20 cellular contexts compared by ENCODE assay signal in the genomic region with DNA sequence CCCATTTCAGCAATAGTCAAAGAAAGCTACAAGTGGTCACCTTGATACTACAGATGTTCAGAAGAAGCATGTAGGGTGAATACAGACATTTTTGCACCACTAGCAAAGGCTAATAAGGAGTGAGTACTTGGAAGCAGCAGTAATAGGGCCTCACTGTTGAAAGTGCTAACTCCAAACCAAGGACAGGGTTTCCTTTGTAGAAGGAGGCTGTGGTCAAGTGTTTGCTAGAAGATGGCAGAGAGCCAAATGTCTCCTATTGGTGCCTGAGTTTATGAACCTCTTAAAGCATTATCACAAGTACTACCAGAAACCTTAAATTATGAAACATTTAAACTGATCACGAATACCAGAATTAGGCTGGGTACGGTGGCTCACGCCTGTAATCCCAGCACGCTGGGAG.
DNase-seq lines count a peak whose midpoint lies in the region; ATAC-seq, FAIRE-seq and TF ChIP-seq lines count a peak whose summit lies in the region.
"Had no signal": no experiment of that assay in that cellular context is flagged by ENCODE, and none has a peak within 500 bp of the region (broad histone marks: within the 10 kb centered on the region; RNA-seq: fewer than 3 reads in every experiment).

No MANE protein-coding gene starts in this region.

- peak; percentile 5 for FAIRE-seq in GM18507 (lab: Jason Lieb, UNC)
- no peak for FAIRE-seq in RCC 7860 (lab: Jason Lieb, UNC)
- FAIRE-seq: A204.1, TTC549, urothelium cell line had no signal

- no peak for ATAC-seq in GM19463 (IDR thresholded peaks at IDR 0.05; ENCODE audit: unreplicated experiment)
- ATAC-seq: left colon, natural killer cell had no signal

- no peak overlapping the region for H3K4me3 ChIP-seq in choroid plexus epithelial cell (ENCODE audit: low read depth, low read length)
- H3K4me3 ChIP-seq: ascending aorta, esophagus muscularis mucosa, right atrium auricular region had no signal

- TF ChIP-seq CTCF in choroid plexus epithelial cell (conservative IDR thresholded peaks at IDR 0.05; ENCODE audit: low read depth, low read length) = no peak

- peak; percentile 6 for DNase-seq in NCI-H748 (lab: John Stamatoyannopoulos, UW; ENCODE audit: unreplicated experiment)
- DNase-seq in NCI-H748 treated with DMSO at 0.1 percent for 48 hours (lab: John Stamatoyannopoulos, UW) = no peak
- DNase-seq in GM18507 (ENCODE audit: extremely low spot score, insufficient read length, low read depth) = no peak
- peak; percentile 78 for DNase-seq in OCI-M1 (lab: John Stamatoyannopoulos, UW)
- peak; percentile 35 for DNase-seq in choroid plexus epithelial cell (ENCODE audit: low read depth)
- DNase-seq in central memory CD4-positive, alpha-beta T cell = no peak
- DNase-seq in RCC 7860 (ENCODE audit: low spot score) = no peak
- DNase-seq: activated naive CD4-positive, alpha-beta T cell; cerebellar nuclear complex; effector CD8-positive, alpha-beta T cell; left colon; natural killer cell; NCI-H187 had no signal

Comparison
In these comparisons a context has a peak if more than half of its experiments do, and no peak if none do; other contexts are left out.
1. DNase-seq: peak in NCI-H748 (single experiment), OCI-M1 (single experiment) and choroid plexus epithelial cell (single experiment); none in NCI-H748 treated with DMSO at 0.1 percent for 48 hours (single experiment), GM18507 (single experiment), central memory CD4-positive, alpha-beta T cell (single experiment) and RCC 7860 (single experiment).